11 cellular contexts compared by ENCODE assay signal in the genomic region with DNA sequence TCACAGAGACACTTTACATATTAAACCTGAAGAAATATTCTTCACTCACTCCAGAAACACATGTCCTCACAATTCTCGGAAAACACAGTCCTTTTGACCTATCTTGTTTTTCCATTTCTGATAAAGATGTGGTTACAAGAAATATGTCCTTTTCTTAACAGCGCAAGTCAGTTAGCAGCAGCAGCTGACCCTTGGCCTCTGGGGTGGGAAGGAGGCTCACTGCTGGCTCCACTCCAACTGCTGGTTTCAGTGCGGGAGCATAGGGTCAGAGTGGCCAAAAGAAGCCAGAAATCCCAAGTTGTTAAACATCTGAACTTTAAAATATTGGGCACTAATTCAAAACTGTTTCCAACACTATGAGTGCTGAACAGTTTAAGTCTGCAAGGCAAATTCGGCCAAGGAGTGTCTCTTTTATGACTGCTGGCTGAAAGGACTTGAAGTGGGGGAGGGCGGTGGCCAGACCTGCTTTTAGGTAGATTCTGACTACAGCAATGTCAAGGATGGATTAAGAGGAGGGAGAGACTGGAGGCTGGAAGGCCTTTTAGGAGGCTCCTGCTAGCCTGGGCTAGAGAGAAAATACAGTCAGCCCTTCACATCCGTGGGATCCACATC. TPM values are rescaled to one million over a fixed set of nuclear protein-coding genes. Genes with fewer than 3 reads are reported as not detected.
DNase-seq lines count a peak whose midpoint lies in the region; ATAC-seq and TF ChIP-seq lines count a peak whose summit lies in the region.
"Had no signal": no experiment of that assay in that cellular context is flagged by ENCODE, and none has a peak within 500 bp of the region (broad histone marks: within the 10 kb centered on the region; RNA-seq: fewer than 3 reads in every experiment).

No MANE protein-coding gene starts in this region.

- TF ChIP-seq CTCF in body of pancreas (IDR thresholded peaks at IDR 0.05): no peak
- no peak for TF ChIP-seq CTCF in hepatocyte (IDR thresholded peaks at IDR 0.05; ENCODE audit: poor library complexity)

- no peak overlapping the region for H3K9ac ChIP-seq in rectal smooth muscle tissue (ENCODE audit: low read length)
- H3K9ac ChIP-seq: GM23248 had no signal

- H4K20me1 ChIP-seq in hepatocyte (ENCODE audit: insufficient read depth, poor library complexity, severe bottlenecking): no peaks in the 10 kb centered on the region

- intact Hi-C loops in body of pancreas (cut with DNase I): no loop called here

- H3K4me3 ChIP-seq in body of pancreas (no peak overlapping the region), hepatocyte (no peak overlapping the region), rectal smooth muscle tissue (ENCODE audit: low read length) (no peak overlapping the region)
- H3K4me3 ChIP-seq: GM23248 had no signal

- H3K9me2 ChIP-seq in hepatocyte (replicated peaks; ENCODE audit: insufficient read depth): no peaks in the 10 kb centered on the region

- H3K9me3 ChIP-seq in body of pancreas (no peaks in the 10 kb centered on the region), hepatocyte (ENCODE audit: low read depth) (no peaks in the 10 kb centered on the region)

- H3K36me3 ChIP-seq in body of pancreas (replicated peaks in 1 of 2; ENCODE audit: insufficient read depth in 1 of 2, low read depth in 2 of 2) (no peaks in the 10 kb centered on the region), hepatocyte (replicated peaks; ENCODE audit: insufficient read depth, low read depth) (no peaks in the 10 kb centered on the region), rectal smooth muscle tissue (ENCODE audit: control insufficient read depth, insufficient read depth, low read length) (peaks cover 9% of the 10 kb centered on the region)

- 54% methylated on average over 6 of the region's 6 CpGs for WGBS in body of pancreas, 2 donors
- WGBS in hepatocyte (ENCODE audit: low lambda C conversion rate, missing lambda C conversion rate): 45% methylated on average over 6 of the region's 6 CpGs

- peak; percentile 16 for ATAC-seq in body of pancreas
- ATAC-seq in GM19395 (IDR thresholded peaks at IDR 0.05; ENCODE audit: unreplicated experiment): no peak
- no peak for ATAC-seq in HG02763 (IDR thresholded peaks at IDR 0.05; ENCODE audit: unreplicated experiment)

- H3K27ac ChIP-seq in body of pancreas (no peak overlapping the region), hepatocyte (no peak overlapping the region), rectal smooth muscle tissue (ENCODE audit: low read depth, low read length) (peak overlapping the region; percentile 11)
- H3K27ac ChIP-seq: GM23248 had no signal

- no peaks in the 10 kb centered on the region for H3K79me2 ChIP-seq in hepatocyte

- H3K4me1 ChIP-seq in body of pancreas: peaks cover 7% of the 10 kb centered on the region
- H3K4me1 ChIP-seq in hepatocyte (ENCODE audit: insufficient read depth): peaks cover 18% of the 10 kb centered on the region
- no peaks in the 10 kb centered on the region for H3K4me1 ChIP-seq in rectal smooth muscle tissue (ENCODE audit: control insufficient read depth, insufficient read depth, low read length)

- DNase-seq in HT-29 (ENCODE audit: low spot score) (peak; percentile 65), body of pancreas (peak in 3 of 4 donors; percentile 43 to 53 (median 49)), hepatocyte (ENCODE audit: low spot score) (no peak), activated gamma-delta T cell (lab: John Stamatoyannopoulos, UW) (no peak)
- no peak for DNase-seq in activated CD4-positive, alpha-beta T cell treated with anti-CD3 and anti-CD28 coated beads, Interleukin-2, amount 50 U/mL, for 1 hour
- DNase-seq: DND-41, GM23248, NCI-H345 had no signal

- H3K4me2 ChIP-seq in hepatocyte: peak overlapping the region; percentile 28

- H2AFZ ChIP-seq in hepatocyte: no peak overlapping the region
- H2AFZ ChIP-seq: GM23248 had no signal

- TF ChIP-seq POLR2A in body of pancreas (IDR thresholded peaks at IDR 0.05): no peak

- H3K27me3 ChIP-seq in body of pancreas (no peaks in the 10 kb centered on the region), hepatocyte (no peaks in the 10 kb centered on the region), rectal smooth muscle tissue (ENCODE audit: control insufficient read depth, insufficient read depth, low read length) (no peaks in the 10 kb centered on the region)

RNA-seq across cellular contexts. Expression of a gene that starts 12.3 kb away (rescaled TPM):
- total RNA-seq in HT-29 (2014; rRNA removed; shearing (Covaris generic)): 35.6 and 42.0 TPM in 2 replicates
- total RNA-seq in body of pancreas (100 to 1,000 TPM in 1 of 2 donors, 10 to 100 TPM in 1; 59.9 to 119 TPM), hepatocyte (40.2 and 50.4 TPM in 2 replicates)
- 75.9 and 100 TPM in 2 replicates for polyA plus RNA-seq in hepatocyte

RNA-seq across cellular contexts. Expression of a gene that starts 31.0 kb away (rescaled TPM):
- 28.1 and 34.5 TPM in 2 replicates for total RNA-seq in HT-29 (2014; rRNA removed; shearing (Covaris generic))
- total RNA-seq in body of pancreas: 10 to 100 TPM in 1 of 2 donors, 1 to 10 TPM in 1; 5.6 to 12.2 TPM
- total RNA-seq in hepatocyte: 12.9 and 13.8 TPM in 2 replicates
- polyA plus RNA-seq in hepatocyte: 20.2 and 24.9 TPM in 2 replicates

RNA-seq across cellular contexts. Expression of a gene that starts 50.0 kb away (rescaled TPM):
- total RNA-seq in HT-29 (2014; rRNA removed; shearing (Covaris generic)): 6.9 and 7.4 TPM in 2 replicates
- total RNA-seq in body of pancreas: 10 to 100 TPM in 1 of 2 donors, 1 to 10 TPM in 1; 9.3 to 15.8 TPM
- 8.0 and 8.6 TPM in 2 replicates for total RNA-seq in hepatocyte
- 23.6 and 29.2 TPM in 2 replicates for polyA plus RNA-seq in hepatocyte

RNA-seq across cellular contexts. Expression of a gene that starts 51.0 kb away (rescaled TPM):
- total RNA-seq in HT-29 (2014; rRNA removed; shearing (Covaris generic)): 107 and 127 TPM in 2 replicates
- 100 to 1,000 TPM; 103 to 129 TPM for total RNA-seq in body of pancreas
- total RNA-seq in hepatocyte: 364 and 380 TPM in 2 replicates
- 839 and 872 TPM in 2 replicates for polyA plus RNA-seq in hepatocyte

RNA-seq across cellular contexts. Expression of a gene that starts 58.0 kb away (rescaled TPM):
- 0.65 and 1.1 TPM in 2 replicates for total RNA-seq in HT-29 (2014; rRNA removed; shearing (Covaris generic))
- total RNA-seq in body of pancreas: 10 to 100 TPM; 21.8 to 24.1 TPM
- total RNA-seq in hepatocyte: 59.6 and 80.8 TPM in 2 replicates
- polyA plus RNA-seq in hepatocyte: 109 and 128 TPM in 2 replicates

Comparison
In these comparisons a context has a peak if more than half of its experiments do, and no peak if none do; other contexts are left out.
1. DNase-seq: peak in HT-29 (single experiment) and body of pancreas (3 of 4); none in hepatocyte (single experiment), activated CD4-positive, alpha-beta T cell treated with anti-CD3 and anti-CD28 coated beads, Interleukin-2, amount 50 U/mL, for 1 hour (single experiment) and activated gamma-delta T cell (single experiment).